ENCODE assay signal across 8 cellular contexts in genomic region chr16:89873822-89874689, GRCh38. TPM values are rescaled to one million over a fixed set of nuclear protein-coding genes. Genes with fewer than 3 reads are reported as not detected.
A peak's percentile ranks its signal among the peaks of the same experiment; 100 is the strongest.
DNase-seq lines count a peak whose midpoint lies in the region; ATAC-seq and TF ChIP-seq lines count a peak whose summit lies in the region.

No MANE protein-coding gene starts in this region.

- peak overlapping the region; percentile 85 for H3K4me3 Mint-ChIP-seq in activated CD4-positive, alpha-beta memory T cell treated with anti-CD3 and anti-CD28 coated beads, Interleukin-2, amount 10 ng/mL, durations not matched to agents 7 days and 5 days

- peaks cover 2% of the 10 kb centered on the region; the same call in 1 of the 2 replicates for H3K9me3 ChIP-seq in BE2C
- no peaks in the 10 kb centered on the region for H3K9me3 ChIP-seq in right lobe of liver

- no peak for TF ChIP-seq CTCF in BE2C (IDR thresholded peaks at IDR 0.05; ENCODE audit: low read depth, low read length)
- TF ChIP-seq CTCF in dorsolateral prefrontal cortex (IDR thresholded peaks at IDR 0.05 in 54 of 56, conservative IDR thresholded peaks at IDR 0.05 in 2 of 56; ENCODE audit: low read depth in 1 of 56, partially characterized antibody in 56 of 56): no peak
- TF ChIP-seq CTCF in right lobe of liver (IDR thresholded peaks at IDR 0.05): no peak

- no peaks in the 10 kb centered on the region for H3K27me3 Mint-ChIP-seq in activated CD4-positive, alpha-beta memory T cell treated with anti-CD3 and anti-CD28 coated beads, Interleukin-2, amount 10 ng/mL, durations not matched to agents 7 days and 5 days

- 7% methylated on average over 26 of the region's 76 CpGs for WGBS in right lobe of liver (ENCODE audit: insufficient coverage, low coverage, low lambda C conversion rate, missing lambda C conversion rate)

- peaks cover 8% of the 10 kb centered on the region for H3K9me3 Mint-ChIP-seq in activated CD4-positive, alpha-beta memory T cell treated with anti-CD3 and anti-CD28 coated beads, Interleukin-2, amount 10 ng/mL, durations not matched to agents 7 days and 5 days

- intact Hi-C loops in dorsolateral prefrontal cortex (cut with DNase I): loop anchor here (5.0 to 10.0 kb wide), 3 partner anchors 38 to 57 kb away; partner anchors contain the start of genes FANCA (in 1 of the 2) and SPIRE2 (in 1 of the 2)
- intact Hi-C loops in right lobe of liver (cut with DNase I): loop anchor here in 1 of 2 donors (5.0 to 10.0 kb wide), 2 partner anchors 47 to 169 kb away; partner anchors contain the start of genes SPATA2L and SPIRE2

- CTCF ChIA-PET in activated CD4-positive, alpha-beta memory T cell treated with anti-CD3 and anti-CD28 coated beads, Interleukin-2, amount 10 ng/mL, durations not matched to agents 7 days and 5 days (lab: Charles Lee): interaction anchor here (0.6 to 5.2 kb wide), 10 partner anchors 10 to 658 kb away, joined by 3 to 38 read pairs (median 4); partner anchors contain the start of gene SPATA2L

- peak overlapping the region; percentile 98 for H3K27ac Mint-ChIP-seq in activated CD4-positive, alpha-beta memory T cell treated with anti-CD3 and anti-CD28 coated beads, Interleukin-2, amount 10 ng/mL, durations not matched to agents 7 days and 5 days

- POLR2A ChIA-PET in activated CD4-positive, alpha-beta memory T cell treated with anti-CD3 and anti-CD28 coated beads, Interleukin-2, amount 10 ng/mL, durations not matched to agents 7 days and 5 days (lab: Charles Lee): interaction anchor here (0.6 to 3.1 kb wide), 34 partner anchors 9 to 1187 kb away, joined by 3 to 117 read pairs (median 4); partner anchors contain the start of genes CDK10, FANCA, MC1R and SPATA2L

- H3K27ac ChIP-seq in dorsolateral prefrontal cortex (peak overlapping the region; percentile 86 to 100 (median 99)), right lobe of liver (peak overlapping the region; percentile 99)

- H3K4me1 Mint-ChIP-seq in activated CD4-positive, alpha-beta memory T cell treated with anti-CD3 and anti-CD28 coated beads, Interleukin-2, amount 10 ng/mL, durations not matched to agents 7 days and 5 days: peaks cover 17% of the 10 kb centered on the region

- H3K27me3 ChIP-seq in BE2C (no peaks in the 10 kb centered on the region), dorsolateral prefrontal cortex (no peaks in the 10 kb centered on the region), right lobe of liver (no peaks in the 10 kb centered on the region)

- H3K36me3 ChIP-seq in BE2C (peaks cover 27% of the 10 kb centered on the region), right lobe of liver (peaks cover 0 to 14% (median 0%) of the 10 kb centered on the region in 4 donors)

- H3K4me3 ChIP-seq in BE2C (ENCODE audit: low read depth, low read length): peak overlapping the region; percentile 79
- peak overlapping the region; percentile 59 to 99 (median 84) for H3K4me3 ChIP-seq in dorsolateral prefrontal cortex
- peak overlapping the region; percentile 70 to 96 (median 89) for H3K4me3 ChIP-seq in right lobe of liver

- DNase-seq in BE2C: peak; percentile 97
- peak; percentile 64 for DNase-seq in NCI-H82 treated with DMSO at 0.1 percent for 48 hours (lab: John Stamatoyannopoulos, UW; ENCODE audit: unreplicated experiment)
- peak; percentile 94 for DNase-seq in activated CD4-positive, alpha-beta memory T cell treated with anti-CD3 and anti-CD28 coated beads, Interleukin-2, amount 10 ng/mL, durations not matched to agents 7 days and 5 days
- peak; percentile 94 to 97 (median 94) for DNase-seq in dorsolateral prefrontal cortex
- DNase-seq in right lobe of liver: peak; percentile 98
- DNase-seq in stimulated activated CD4-positive, alpha-beta T cell treated with anti-CD3 and anti-CD28 coated beads, Interleukin-2, amount 100 ng/mL, for 48 hours: peak; percentile 96 to 98

- peaks cover 40% of the 10 kb centered on the region for H3K36me3 Mint-ChIP-seq in activated CD4-positive, alpha-beta memory T cell treated with anti-CD3 and anti-CD28 coated beads, Interleukin-2, amount 10 ng/mL, durations not matched to agents 7 days and 5 days (ENCODE audit: low read depth)

- no peak for TF ChIP-seq POLR2A in right lobe of liver (IDR thresholded peaks at IDR 0.05)

- peaks cover 6% of the 10 kb centered on the region for H3K4me1 ChIP-seq in BE2C
- peaks cover 0 to 20% (median 7%) of the 10 kb centered on the region in 4 donors for H3K4me1 ChIP-seq in right lobe of liver

- ATAC-seq in GM19397 (IDR thresholded peaks at IDR 0.05; ENCODE audit: unreplicated experiment) (peak; percentile 68), HG03565 (IDR thresholded peaks at IDR 0.05; ENCODE audit: unreplicated experiment) (peak; percentile 44), right lobe of liver (peak; percentile 89 to 93 (median 91))

RNA-seq across cellular contexts. Expression of gene TCF25, which starts 0.7 kb away (rescaled TPM):
- polyA plus RNA-seq in BE2C (2012; ENCODE audit: insufficient read depth, insufficient read length, low read depth): 410 TPM
- 100 to 1,000 TPM; 167 to 192 TPM for total RNA-seq in activated CD4-positive, alpha-beta memory T cell treated with anti-CD3 and anti-CD28 coated beads, Interleukin-2, amount 10 ng/mL, durations not matched to agents 7 days and 5 days
- total RNA-seq in dorsolateral prefrontal cortex: 100 to 1,000 TPM; 172 to 346 (median 233) TPM
- 10 to 100 TPM; 66.6 to 91.6 (median 77.9) TPM for total RNA-seq in right lobe of liver

RNA-seq across cellular contexts. Expression of gene MC1R, which starts 44.6 kb away (rescaled TPM):
- 35.3 TPM for polyA plus RNA-seq in BE2C (2012; ENCODE audit: insufficient read depth, insufficient read length, low read depth)
- total RNA-seq in activated CD4-positive, alpha-beta memory T cell treated with anti-CD3 and anti-CD28 coated beads, Interleukin-2, amount 10 ng/mL, durations not matched to agents 7 days and 5 days: 1 to 10 TPM; 3.6 to 4.1 TPM
- total RNA-seq in dorsolateral prefrontal cortex (10 to 100 TPM in 21 of 120 experiments, 1 to 10 TPM in 99; 3.8 to 24.0 (median 7.3) TPM), right lobe of liver (1 to 10 TPM in 2 of 6 experiments, under 1 TPM in 4; 0.31 to 1.6 (median 0.77) TPM)

RNA-seq across cellular contexts. Expression of gene SPIRE2, which starts 45.8 kb away (rescaled TPM):
- 11.5 TPM for polyA plus RNA-seq in BE2C (2012; ENCODE audit: insufficient read depth, insufficient read length, low read depth)
- 1 to 10 TPM; 1.6 to 1.8 TPM for total RNA-seq in activated CD4-positive, alpha-beta memory T cell treated with anti-CD3 and anti-CD28 coated beads, Interleukin-2, amount 10 ng/mL, durations not matched to agents 7 days and 5 days
- total RNA-seq in dorsolateral prefrontal cortex (10 to 100 TPM; 18.5 to 66.3 (median 40.6) TPM), right lobe of liver (1 to 10 TPM; 4.8 to 7.8 (median 6.1) TPM)

RNA-seq across cellular contexts. Expression of gene TUBB3, which starts 49.1 kb away (rescaled TPM):
- polyA plus RNA-seq in BE2C (2012; ENCODE audit: insufficient read depth, insufficient read length, low read depth): 710 TPM
- 1 to 10 TPM; 3.6 to 4.0 TPM for total RNA-seq in activated CD4-positive, alpha-beta memory T cell treated with anti-CD3 and anti-CD28 coated beads, Interleukin-2, amount 10 ng/mL, durations not matched to agents 7 days and 5 days
- total RNA-seq in dorsolateral prefrontal cortex (100 to 1,000 TPM in 118 of 120 experiments, 10 to 100 TPM in 2; 84.2 to 380 (median 212) TPM), right lobe of liver (under 1 TPM in 4 of 6 experiments, not detected in 2; 0.13 to 0.86 (median 0.36) TPM)

RNA-seq across cellular contexts. Expression of gene FANCA, which starts 57.6 kb away (rescaled TPM):
- 28.5 TPM for polyA plus RNA-seq in BE2C (2012; ENCODE audit: insufficient read depth, insufficient read length, low read depth)
- total RNA-seq in activated CD4-positive, alpha-beta memory T cell treated with anti-CD3 and anti-CD28 coated beads, Interleukin-2, amount 10 ng/mL, durations not matched to agents 7 days and 5 days: 10 to 100 TPM; 82.9 to 94.6 TPM
- total RNA-seq in dorsolateral prefrontal cortex (10 to 100 TPM in 109 of 120 experiments, 1 to 10 TPM in 11; 6.8 to 30.7 (median 14.7) TPM), right lobe of liver (10 to 100 TPM in 1 of 6 experiments, 1 to 10 TPM in 5; 4.5 to 12.7 (median 8.3) TPM)

Comparison
In these comparisons a context has a peak if more than half of its experiments do, and no peak if none do; other contexts are left out.
1. Peak in every context shown above with its lines: DNase-seq, ATAC-seq, H3K4me3 ChIP-seq and H3K27ac ChIP-seq.